9 cellular contexts compared by ENCODE assay signal in genomic region chr17:57810740-57811632, GRCh38. TPM values are rescaled to one million over a fixed set of nuclear protein-coding genes. Genes with fewer than 3 reads are reported as not detected.
A peak's percentile ranks its signal among the peaks of the same experiment; 100 is the strongest.
DNase-seq lines count a peak whose midpoint lies in the region; ATAC-seq, FAIRE-seq and TF ChIP-seq lines count a peak whose summit lies in the region.
"Had no signal": no experiment of that assay in that cellular context is flagged by ENCODE, and none has a peak within 500 bp of the region (broad histone marks: within the 10 kb centered on the region; RNA-seq: fewer than 3 reads in every experiment).

No MANE protein-coding gene starts in this region.

- H3K4me2 ChIP-seq in parathyroid adenoma (ENCODE audit: low read length) (no peak overlapping the region), smooth muscle cell (no peak overlapping the region)
- H3K4me2 ChIP-seq: KMS-11 had no signal

- H3K27me3 ChIP-seq in parathyroid adenoma (ENCODE audit: control insufficient read depth, insufficient read depth, low read length) (no peaks in the 10 kb centered on the region), smooth muscle cell (ENCODE audit: low read depth) (peaks cover 4% of the 10 kb centered on the region)

- no peak overlapping the region for H2AFZ ChIP-seq in parathyroid adenoma
- H2AFZ ChIP-seq in smooth muscle cell (ENCODE audit: low read depth): no peak overlapping the region

- H3K79me2 ChIP-seq in parathyroid adenoma (no peaks in the 10 kb centered on the region), smooth muscle cell (ENCODE audit: low read depth) (no peaks in the 10 kb centered on the region)

- H3K36me3 ChIP-seq in parathyroid adenoma (ENCODE audit: control insufficient read depth, insufficient read depth, low read length) (no peaks in the 10 kb centered on the region), smooth muscle cell (ENCODE audit: low read depth) (no peaks in the 10 kb centered on the region)

- no peaks in the 10 kb centered on the region for H3F3A ChIP-seq in smooth muscle cell (ENCODE audit: low read depth)

- TF ChIP-seq CTCF in fibroblast of the aortic adventitia (IDR thresholded peaks at IDR 0.05; ENCODE audit: insufficient read depth, low read length) (peak; percentile 14), parathyroid adenoma (IDR thresholded peaks at IDR 0.05) (no peak), smooth muscle cell (IDR thresholded peaks at IDR 0.05; ENCODE audit: borderline replicate concordance, insufficient read depth, poor library complexity, severe bottlenecking) (no peak)

- H3K4me1 ChIP-seq in parathyroid adenoma (no peaks in the 10 kb centered on the region), smooth muscle cell (ENCODE audit: low read depth) (peaks cover 6% of the 10 kb centered on the region)

- peak overlapping the region; percentile 13 for H3K4me3 ChIP-seq in fibroblast of the aortic adventitia (ENCODE audit: low read depth, low read length)
- H3K4me3 ChIP-seq in parathyroid adenoma (ENCODE audit: low read depth, low read length): no peak overlapping the region
- H3K4me3 ChIP-seq in smooth muscle cell: no peak overlapping the region

- no peaks in the 10 kb centered on the region for H4K20me1 ChIP-seq in smooth muscle cell (ENCODE audit: low read depth)

- H3K9ac ChIP-seq in parathyroid adenoma: no peak overlapping the region
- no peak overlapping the region for H3K9ac ChIP-seq in smooth muscle cell (ENCODE audit: low read depth)
- H3K9ac ChIP-seq: KMS-11 had no signal

- 74% methylated on average over 31 of the region's 31 CpGs for WGBS in smooth muscle cell (ENCODE audit: low lambda C conversion rate)

- no peak for TF ChIP-seq POLR2A in GM12892 (IDR thresholded peaks at IDR 0.05; ENCODE audit: low read depth, low read length)

- ATAC-seq in GM19035 (IDR thresholded peaks at IDR 0.05; ENCODE audit: unreplicated experiment): no peak

- H3K9me3 ChIP-seq in parathyroid adenoma (ENCODE audit: control insufficient read depth, low read length) (no peaks in the 10 kb centered on the region), smooth muscle cell (replicated peaks; ENCODE audit: low read depth) (no peaks in the 10 kb centered on the region)

- DNase-seq in KBM-7 (peak; percentile 88), NOMO-1 treated with dmso at 0.1 percent for 144 hours (lab: John Stamatoyannopoulos, UW; ENCODE audit: unreplicated experiment) (peak; percentile 68), fibroblast of the aortic adventitia (ENCODE audit: low read depth) (peak; percentile 55), smooth muscle cell (lab: John Stamatoyannopoulos, UW; ENCODE audit: unreplicated experiment) (no peak), GM19240 (ENCODE audit: insufficient read length, low spot score) (no peak), GM12892 (ENCODE audit: insufficient read length) (no peak)

- no peak for FAIRE-seq in GM12892 (lab: Jason Lieb, UNC)

- in situ Hi-C loops in KBM-7 (cut with MboI; ENCODE audit: low pct_unique_long_range_greater_than_20kb, low sequenced_read_pairs): no loop called here

- H3K27ac ChIP-seq in parathyroid adenoma (peak overlapping the region; percentile 6), smooth muscle cell (ENCODE audit: low read depth) (no peak overlapping the region)
- H3K27ac ChIP-seq: KMS-11 had no signal

RNA-seq across cellular contexts. Expression of gene MRPS23, which starts 38.9 kb away (rescaled TPM):
- total RNA-seq in fibroblast of the aortic adventitia (ENCODE audit: low replicate concordance) (19.5 and 20.1 TPM in 2 replicates), smooth muscle cell (32.3 and 33.1 TPM in 2 replicates)
- polyA plus RNA-seq in smooth muscle cell: 48.4 and 51.1 TPM in 2 replicates
- polyA plus RNA-seq in GM12892 (2012; ENCODE audit: missing spikeins): 83.1 TPM

Comparison
In these comparisons a context has a peak if more than half of its experiments do, and no peak if none do; other contexts are left out.
1. DNase-seq: peak in KBM-7 (single experiment), NOMO-1 treated with dmso at 0.1 percent for 144 hours (single experiment) and fibroblast of the aortic adventitia (single experiment); none in smooth muscle cell (single experiment), GM19240 (single experiment) and GM12892 (single experiment).